21 cellular contexts compared by ENCODE assay signal in the genomic region with DNA sequence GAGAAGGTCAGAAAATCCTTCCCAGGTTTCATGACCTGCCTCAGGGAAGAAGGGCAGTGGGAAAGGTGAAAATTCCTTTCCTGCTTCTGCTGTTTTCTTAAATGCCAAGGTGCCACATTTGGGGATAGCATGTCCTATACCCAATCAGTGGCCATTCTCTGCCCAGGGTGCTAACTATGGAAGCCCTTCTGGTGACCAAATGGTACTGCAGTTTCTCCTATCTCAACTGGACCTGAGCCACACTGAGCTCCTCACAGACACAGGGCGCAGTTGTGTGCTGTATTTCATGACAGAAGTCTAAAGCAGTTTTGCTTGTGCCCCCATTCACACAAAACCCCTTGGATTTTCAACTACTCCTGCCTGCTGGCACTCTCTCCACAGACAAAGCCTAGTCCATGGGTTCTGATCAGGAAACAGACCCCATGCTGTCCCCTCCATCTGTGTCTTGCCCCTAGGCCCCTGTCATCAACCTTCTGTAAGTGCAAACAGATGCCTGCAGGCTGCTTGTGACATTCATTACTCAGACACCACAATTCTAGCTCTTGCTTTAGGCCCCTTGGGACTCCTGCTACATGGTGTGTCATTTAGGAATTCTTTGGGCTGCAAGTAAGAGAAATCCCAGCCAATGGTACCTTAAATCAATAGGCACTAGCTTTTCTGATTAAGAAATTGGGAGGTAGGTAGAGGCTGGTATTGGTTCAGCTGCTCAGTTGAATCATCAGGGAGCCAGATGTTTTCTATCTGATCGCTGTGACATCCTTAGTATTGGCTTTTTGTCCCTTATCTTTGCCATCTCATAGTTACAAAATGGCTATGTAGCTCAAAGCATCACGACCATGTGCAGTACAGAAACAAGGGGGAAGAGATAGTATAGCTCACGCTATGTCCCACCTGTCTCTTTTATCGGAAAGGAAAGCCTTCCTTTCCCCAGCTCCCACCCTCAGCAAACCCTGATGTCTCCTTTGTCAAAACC.
DNase-seq lines count a peak whose midpoint lies in the region; ATAC-seq and TF ChIP-seq lines count a peak whose summit lies in the region.
"Had no signal": no experiment of that assay in that cellular context is flagged by ENCODE, and none has a peak within 500 bp of the region (broad histone marks: within the 10 kb centered on the region; RNA-seq: fewer than 3 reads in every experiment).

No MANE protein-coding gene starts in this region.

- H3K4me3 ChIP-seq in cardiac fibroblast (replicated peaks in 1 of 2; ENCODE audit: low read depth in 2 of 2, low read length in 2 of 2): no peak overlapping the region
- H3K4me3 ChIP-seq: dorsolateral prefrontal cortex, esophagus squamous epithelium, heart left ventricle had no signal

- TF ChIP-seq CTCF in cardiac fibroblast (IDR thresholded peaks at IDR 0.05; ENCODE audit: low read depth, low read length): peak; percentile 20

- ATAC-seq in stimulated activated memory B cell treated with anti-CD40 and anti-IgM and Interleukin-4, amounts not matched to agents 10 μg/mL and 1 μg/mL and 100 μg/mL, for 72 hours: no peak
- ATAC-seq in GM19035 (IDR thresholded peaks at IDR 0.05; ENCODE audit: unreplicated experiment): no peak
- ATAC-seq in GM21825 (IDR thresholded peaks at IDR 0.05; ENCODE audit: unreplicated experiment): no peak
- ATAC-seq: activated CD4-positive, CD25-positive, alpha-beta regulatory T cell treated with anti-CD3 and anti-CD28 coated beads, Interleukin-2, amount 50 U/mL, for 24 hours; heart left ventricle; natural killer cell treated with Interleukin-12 subunit alpha and Interleukin-12 subunit beta and Interleukin-15 and Interleukin-18, amount 100 ng/mL, for 72 hours; stimulated activated naive CD8-positive, alpha-beta T cell treated with anti-CD3 and anti-CD28 coated beads, Interleukin-15, amount 100 ng/mL, for 72 hours had no signal

- H3K27ac Mint-ChIP-seq in activated CD4-positive, alpha-beta T cell treated with anti-CD3 and anti-CD28 coated beads, Interleukin-2, amount 10 ng/mL, durations not matched to agents 24 days and 14 days: peak overlapping the region; percentile 31
- peak overlapping the region; percentile 59 for H3K27ac Mint-ChIP-seq in stimulated activated memory B cell treated with anti-CD40 and anti-IgM and Interleukin-4, amounts not matched to agents 10 μg/mL and 1 μg/mL and 100 μg/mL, for 72 hours
- H3K27ac Mint-ChIP-seq: natural killer cell treated with Interleukin-12 subunit alpha and Interleukin-12 subunit beta and Interleukin-15 and Interleukin-18, amount 100 ng/mL, for 72 hours; stimulated activated naive CD8-positive, alpha-beta T cell treated with anti-CD3 and anti-CD28 coated beads, Interleukin-15, amount 100 ng/mL, for 72 hours; T-helper 1 cell treated with Interleukin-12 subunit alpha and Interleukin-12 subunit beta and Interleukin-4 antibody, amounts not matched to agents 30 μg/mL and 1 μg/mL, for 36 hours had no signal

- H3K27me3 Mint-ChIP-seq in activated CD4-positive, alpha-beta T cell treated with anti-CD3 and anti-CD28 coated beads, Interleukin-2, amount 10 ng/mL, durations not matched to agents 24 days and 14 days: no peaks in the 10 kb centered on the region
- no peaks in the 10 kb centered on the region for H3K27me3 Mint-ChIP-seq in stimulated activated memory B cell treated with anti-CD40 and anti-IgM and Interleukin-4, amounts not matched to agents 10 μg/mL and 1 μg/mL and 100 μg/mL, for 72 hours
- H3K27me3 Mint-ChIP-seq: memory B cell; natural killer cell treated with Interleukin-12 subunit alpha and Interleukin-12 subunit beta and Interleukin-15 and Interleukin-18, amount 100 ng/mL, for 72 hours; stimulated activated naive CD8-positive, alpha-beta T cell treated with anti-CD3 and anti-CD28 coated beads, Interleukin-15, amount 100 ng/mL, for 72 hours had no signal

- intact Hi-C loops in activated CD4-positive, alpha-beta T cell treated with anti-CD3 and anti-CD28 coated beads, Interleukin-2, amount 10 ng/mL, durations not matched to agents 24 days and 14 days (cut with micrococcal nuclease): no loop called here

- H3K9me3 Mint-ChIP-seq in activated CD4-positive, alpha-beta T cell treated with anti-CD3 and anti-CD28 coated beads, Interleukin-2, amount 10 ng/mL, durations not matched to agents 24 days and 14 days: peaks cover 6% of the 10 kb centered on the region
- peaks cover 10% of the 10 kb centered on the region for H3K9me3 Mint-ChIP-seq in stimulated activated memory B cell treated with anti-CD40 and anti-IgM and Interleukin-4, amounts not matched to agents 10 μg/mL and 1 μg/mL and 100 μg/mL, for 72 hours
- H3K9me3 Mint-ChIP-seq: natural killer cell treated with Interleukin-12 subunit alpha and Interleukin-12 subunit beta and Interleukin-15 and Interleukin-18, amount 100 ng/mL, for 72 hours had no signal

- H3K4me3 Mint-ChIP-seq in activated CD4-positive, alpha-beta T cell treated with anti-CD3 and anti-CD28 coated beads, Interleukin-2, amount 10 ng/mL, durations not matched to agents 24 days and 14 days: no peak overlapping the region
- H3K4me3 Mint-ChIP-seq in stimulated activated memory B cell treated with anti-CD40 and anti-IgM and Interleukin-4, amounts not matched to agents 10 μg/mL and 1 μg/mL and 100 μg/mL, for 72 hours: no peak overlapping the region
- H3K4me3 Mint-ChIP-seq: memory B cell; natural killer cell treated with Interleukin-12 subunit alpha and Interleukin-12 subunit beta and Interleukin-15 and Interleukin-18, amount 100 ng/mL, for 72 hours; stimulated activated naive CD8-positive, alpha-beta T cell treated with anti-CD3 and anti-CD28 coated beads, Interleukin-15, amount 100 ng/mL, for 72 hours; T-helper 1 cell treated with Interleukin-12 subunit alpha and Interleukin-12 subunit beta and Interleukin-4 antibody, amounts not matched to agents 30 μg/mL and 1 μg/mL, for 36 hours had no signal

- DNase-seq in activated CD4-positive, alpha-beta T cell treated with anti-CD3 and anti-CD28 coated beads, Interleukin-2, amount 10 ng/mL, durations not matched to agents 24 days and 14 days: no peak
- no peak for DNase-seq in activated CD4-positive, alpha-beta T cell treated with anti-CD3 and anti-CD28 coated beads for 1 hour
- DNase-seq in NCI-H146 (lab: John Stamatoyannopoulos, UW) (peak; percentile 74), cardiac fibroblast (ENCODE audit: low read depth in 2 of 2) (no peak), NCI-H510A (lab: John Stamatoyannopoulos, UW) (no peak)
- DNase-seq: activated naive CD4-positive, alpha-beta T cell treated with Interleukin-2 at 50 U/mL for 16 hours; dorsolateral prefrontal cortex; esophagus squamous epithelium; GDM1; heart left ventricle; KBM-7; NCI-H1105; stimulated activated CD4-positive, alpha-beta T cell treated with anti-CD3 and anti-CD28 coated beads, Interleukin-15, amount 100 ng/mL, for 24 hours; stimulated activated naive CD8-positive, alpha-beta T cell treated with anti-CD3 and anti-CD28 coated beads, Interleukin-15, amount 100 ng/mL, for 72 hours had no signal

- peaks cover 16% of the 10 kb centered on the region for H3K4me1 Mint-ChIP-seq in activated CD4-positive, alpha-beta T cell treated with anti-CD3 and anti-CD28 coated beads, Interleukin-2, amount 10 ng/mL, durations not matched to agents 24 days and 14 days
- peaks cover 47% of the 10 kb centered on the region for H3K4me1 Mint-ChIP-seq in stimulated activated memory B cell treated with anti-CD40 and anti-IgM and Interleukin-4, amounts not matched to agents 10 μg/mL and 1 μg/mL and 100 μg/mL, for 72 hours

- H3K36me3 Mint-ChIP-seq in activated CD4-positive, alpha-beta T cell treated with anti-CD3 and anti-CD28 coated beads, Interleukin-2, amount 10 ng/mL, durations not matched to agents 24 days and 14 days (ENCODE audit: low read depth): no peaks in the 10 kb centered on the region
- H3K36me3 Mint-ChIP-seq in stimulated activated memory B cell treated with anti-CD40 and anti-IgM and Interleukin-4, amounts not matched to agents 10 μg/mL and 1 μg/mL and 100 μg/mL, for 72 hours: peaks cover 15% of the 10 kb centered on the region
- H3K36me3 Mint-ChIP-seq: memory B cell; natural killer cell treated with Interleukin-12 subunit alpha and Interleukin-12 subunit beta and Interleukin-15 and Interleukin-18, amount 100 ng/mL, for 72 hours had no signal
